ENCODE assay signal across 1 cellular context in the genomic region with DNA sequence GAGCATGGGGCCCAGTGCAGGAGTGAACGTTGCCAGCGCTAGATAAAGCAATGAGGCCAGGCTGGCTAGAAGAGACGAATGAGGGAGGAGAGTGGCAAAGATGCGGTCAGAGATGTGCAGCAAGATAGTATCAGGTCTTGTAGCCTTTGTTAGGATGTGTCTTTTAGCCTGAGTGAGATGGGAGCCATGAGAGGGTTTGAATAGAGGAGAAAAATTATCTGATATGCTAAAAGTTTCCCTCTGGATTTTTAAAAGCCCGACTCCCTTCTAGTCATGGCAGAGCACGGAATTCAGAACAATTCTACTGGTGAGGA.
TF ChIP-seq lines count a peak whose summit lies in the region.

No MANE protein-coding gene starts in this region.

TF ChIP-seq in WTC11, 78 proteins besides CTCF, POLR2A, EP300 and RAD21 (continued from another document):
- TF ChIP-seq, protein P1, sequence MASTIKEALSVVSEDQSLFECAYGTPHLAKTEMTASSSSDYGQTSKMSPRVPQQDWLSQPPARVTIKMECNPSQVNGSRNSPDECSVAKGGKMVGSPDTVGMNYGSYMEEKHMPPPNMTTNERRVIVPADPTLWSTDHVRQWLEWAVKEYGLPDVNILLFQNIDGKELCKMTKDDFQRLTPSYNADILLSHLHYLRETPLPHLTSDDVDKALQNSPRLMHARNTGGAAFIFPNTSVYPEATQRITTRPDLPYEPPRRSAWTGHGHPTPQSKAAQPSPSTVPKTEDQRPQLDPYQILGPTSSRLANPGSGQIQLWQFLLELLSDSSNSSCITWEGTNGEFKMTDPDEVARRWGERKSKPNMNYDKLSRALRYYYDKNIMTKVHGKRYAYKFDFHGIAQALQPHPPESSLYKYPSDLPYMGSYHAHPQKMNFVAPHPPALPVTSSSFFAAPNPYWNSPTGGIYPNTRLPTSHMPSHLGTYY (CRISPR knock-in tag; IDR thresholded peaks at IDR 0.05) = no peak
- TF ChIP-seq, protein P2, sequence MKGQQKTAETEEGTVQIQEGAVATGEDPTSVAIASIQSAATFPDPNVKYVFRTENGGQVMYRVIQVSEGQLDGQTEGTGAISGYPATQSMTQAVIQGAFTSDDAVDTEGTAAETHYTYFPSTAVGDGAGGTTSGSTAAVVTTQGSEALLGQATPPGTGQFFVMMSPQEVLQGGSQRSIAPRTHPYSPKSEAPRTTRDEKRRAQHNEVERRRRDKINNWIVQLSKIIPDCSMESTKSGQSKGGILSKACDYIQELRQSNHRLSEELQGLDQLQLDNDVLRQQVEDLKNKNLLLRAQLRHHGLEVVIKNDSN (CRISPR knock-in tag; IDR thresholded peaks at IDR 0.05) = no peak
- TF ChIP-seq, protein P3, sequence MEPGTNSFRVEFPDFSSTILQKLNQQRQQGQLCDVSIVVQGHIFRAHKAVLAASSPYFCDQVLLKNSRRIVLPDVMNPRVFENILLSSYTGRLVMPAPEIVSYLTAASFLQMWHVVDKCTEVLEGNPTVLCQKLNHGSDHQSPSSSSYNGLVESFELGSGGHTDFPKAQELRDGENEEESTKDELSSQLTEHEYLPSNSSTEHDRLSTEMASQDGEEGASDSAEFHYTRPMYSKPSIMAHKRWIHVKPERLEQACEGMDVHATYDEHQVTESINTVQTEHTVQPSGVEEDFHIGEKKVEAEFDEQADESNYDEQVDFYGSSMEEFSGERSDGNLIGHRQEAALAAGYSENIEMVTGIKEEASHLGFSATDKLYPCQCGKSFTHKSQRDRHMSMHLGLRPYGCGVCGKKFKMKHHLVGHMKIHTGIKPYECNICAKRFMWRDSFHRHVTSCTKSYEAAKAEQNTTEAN (CRISPR knock-in tag; IDR thresholded peaks at IDR 0.05) = no peak
- TF ChIP-seq, protein P4, sequence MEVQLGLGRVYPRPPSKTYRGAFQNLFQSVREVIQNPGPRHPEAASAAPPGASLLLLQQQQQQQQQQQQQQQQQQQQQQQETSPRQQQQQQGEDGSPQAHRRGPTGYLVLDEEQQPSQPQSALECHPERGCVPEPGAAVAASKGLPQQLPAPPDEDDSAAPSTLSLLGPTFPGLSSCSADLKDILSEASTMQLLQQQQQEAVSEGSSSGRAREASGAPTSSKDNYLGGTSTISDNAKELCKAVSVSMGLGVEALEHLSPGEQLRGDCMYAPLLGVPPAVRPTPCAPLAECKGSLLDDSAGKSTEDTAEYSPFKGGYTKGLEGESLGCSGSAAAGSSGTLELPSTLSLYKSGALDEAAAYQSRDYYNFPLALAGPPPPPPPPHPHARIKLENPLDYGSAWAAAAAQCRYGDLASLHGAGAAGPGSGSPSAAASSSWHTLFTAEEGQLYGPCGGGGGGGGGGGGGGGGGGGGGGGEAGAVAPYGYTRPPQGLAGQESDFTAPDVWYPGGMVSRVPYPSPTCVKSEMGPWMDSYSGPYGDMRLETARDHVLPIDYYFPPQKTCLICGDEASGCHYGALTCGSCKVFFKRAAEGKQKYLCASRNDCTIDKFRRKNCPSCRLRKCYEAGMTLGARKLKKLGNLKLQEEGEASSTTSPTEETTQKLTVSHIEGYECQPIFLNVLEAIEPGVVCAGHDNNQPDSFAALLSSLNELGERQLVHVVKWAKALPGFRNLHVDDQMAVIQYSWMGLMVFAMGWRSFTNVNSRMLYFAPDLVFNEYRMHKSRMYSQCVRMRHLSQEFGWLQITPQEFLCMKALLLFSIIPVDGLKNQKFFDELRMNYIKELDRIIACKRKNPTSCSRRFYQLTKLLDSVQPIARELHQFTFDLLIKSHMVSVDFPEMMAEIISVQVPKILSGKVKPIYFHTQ (CRISPR knock-in tag; IDR thresholded peaks at IDR 0.05) = no peak
- TF ChIP-seq MYBL2 (CRISPR knock-in tag; IDR thresholded peaks at IDR 0.05) (no peak), FOXP1 (CRISPR knock-in tag; IDR thresholded peaks at IDR 0.05; ENCODE audit: borderline replicate concordance) (no peak)
- TF ChIP-seq, protein P5, sequence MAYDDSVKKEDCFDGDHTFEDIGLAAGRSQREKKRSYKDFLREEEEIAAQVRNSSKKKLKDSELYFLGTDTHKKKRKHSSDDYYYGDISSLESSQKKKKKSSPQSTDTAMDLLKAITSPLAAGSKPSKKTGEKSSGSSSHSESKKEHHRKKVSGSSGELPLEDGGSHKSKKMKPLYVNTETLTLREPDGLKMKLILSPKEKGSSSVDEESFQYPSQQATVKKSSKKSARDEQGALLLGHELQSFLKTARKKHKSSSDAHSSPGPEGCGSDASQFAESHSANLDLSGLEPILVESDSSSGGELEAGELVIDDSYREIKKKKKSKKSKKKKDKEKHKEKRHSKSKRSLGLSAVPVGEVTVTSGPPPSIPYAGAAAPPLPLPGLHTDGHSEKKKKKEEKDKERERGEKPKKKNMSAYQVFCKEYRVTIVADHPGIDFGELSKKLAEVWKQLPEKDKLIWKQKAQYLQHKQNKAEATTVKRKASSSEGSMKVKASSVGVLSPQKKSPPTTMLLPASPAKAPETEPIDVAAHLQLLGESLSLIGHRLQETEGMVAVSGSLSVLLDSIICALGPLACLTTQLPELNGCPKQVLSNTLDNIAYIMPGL (CRISPR knock-in tag; IDR thresholded peaks at IDR 0.05) = no peak
- TF ChIP-seq, protein P6, sequence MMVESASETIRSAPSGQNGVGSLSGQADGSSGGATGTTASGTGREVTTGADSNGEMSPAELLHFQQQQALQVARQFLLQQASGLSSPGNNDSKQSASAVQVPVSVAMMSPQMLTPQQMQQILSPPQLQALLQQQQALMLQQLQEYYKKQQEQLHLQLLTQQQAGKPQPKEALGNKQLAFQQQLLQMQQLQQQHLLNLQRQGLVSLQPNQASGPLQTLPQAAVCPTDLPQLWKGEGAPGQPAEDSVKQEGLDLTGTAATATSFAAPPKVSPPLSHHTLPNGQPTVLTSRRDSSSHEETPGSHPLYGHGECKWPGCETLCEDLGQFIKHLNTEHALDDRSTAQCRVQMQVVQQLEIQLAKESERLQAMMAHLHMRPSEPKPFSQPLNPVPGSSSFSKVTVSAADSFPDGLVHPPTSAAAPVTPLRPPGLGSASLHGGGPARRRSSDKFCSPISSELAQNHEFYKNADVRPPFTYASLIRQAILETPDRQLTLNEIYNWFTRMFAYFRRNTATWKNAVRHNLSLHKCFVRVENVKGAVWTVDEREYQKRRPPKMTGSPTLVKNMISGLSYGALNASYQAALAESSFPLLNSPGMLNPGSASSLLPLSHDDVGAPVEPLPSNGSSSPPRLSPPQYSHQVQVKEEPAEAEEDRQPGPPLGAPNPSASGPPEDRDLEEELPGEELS (CRISPR knock-in tag; IDR thresholded peaks at IDR 0.05) = no peak
- TF ChIP-seq, protein P7, sequence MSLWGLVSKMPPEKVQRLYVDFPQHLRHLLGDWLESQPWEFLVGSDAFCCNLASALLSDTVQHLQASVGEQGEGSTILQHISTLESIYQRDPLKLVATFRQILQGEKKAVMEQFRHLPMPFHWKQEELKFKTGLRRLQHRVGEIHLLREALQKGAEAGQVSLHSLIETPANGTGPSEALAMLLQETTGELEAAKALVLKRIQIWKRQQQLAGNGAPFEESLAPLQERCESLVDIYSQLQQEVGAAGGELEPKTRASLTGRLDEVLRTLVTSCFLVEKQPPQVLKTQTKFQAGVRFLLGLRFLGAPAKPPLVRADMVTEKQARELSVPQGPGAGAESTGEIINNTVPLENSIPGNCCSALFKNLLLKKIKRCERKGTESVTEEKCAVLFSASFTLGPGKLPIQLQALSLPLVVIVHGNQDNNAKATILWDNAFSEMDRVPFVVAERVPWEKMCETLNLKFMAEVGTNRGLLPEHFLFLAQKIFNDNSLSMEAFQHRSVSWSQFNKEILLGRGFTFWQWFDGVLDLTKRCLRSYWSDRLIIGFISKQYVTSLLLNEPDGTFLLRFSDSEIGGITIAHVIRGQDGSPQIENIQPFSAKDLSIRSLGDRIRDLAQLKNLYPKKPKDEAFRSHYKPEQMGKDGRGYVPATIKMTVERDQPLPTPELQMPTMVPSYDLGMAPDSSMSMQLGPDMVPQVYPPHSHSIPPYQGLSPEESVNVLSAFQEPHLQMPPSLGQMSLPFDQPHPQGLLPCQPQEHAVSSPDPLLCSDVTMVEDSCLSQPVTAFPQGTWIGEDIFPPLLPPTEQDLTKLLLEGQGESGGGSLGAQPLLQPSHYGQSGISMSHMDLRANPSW (CRISPR knock-in tag; conservative IDR thresholded peaks at IDR 0.05; ENCODE audit: low read depth) = no peak
